Comparison of ENCODE assay signal across 1 cellular context in genomic region chr1:1348420-1349255, GRCh38.
TF ChIP-seq lines count a peak whose summit lies in the region.

No MANE protein-coding gene starts in this region.

TF ChIP-seq in GM12878, 131 proteins besides CTCF, POLR2A, EP300 and RAD21 (continued from another document):
- TF ChIP-seq E4F1 (IDR thresholded peaks at IDR 0.05; ENCODE audit: borderline replicate concordance, partially characterized antibody): no peak
- no peak for TF ChIP-seq ASH2L (IDR thresholded peaks at IDR 0.05; ENCODE audit: borderline replicate concordance, low read depth)
- TF ChIP-seq PKNOX1 (IDR thresholded peaks at IDR 0.05): no peak
- no peak for TF ChIP-seq FOXM1 (IDR thresholded peaks at IDR 0.05; ENCODE audit: low read depth, low read length)
- TF ChIP-seq KDM1A (IDR thresholded peaks at IDR 0.05; ENCODE audit: borderline replicate concordance): no peak
- TF ChIP-seq MLLT1 (IDR thresholded peaks at IDR 0.05): no peak
- TF ChIP-seq LARP7 (IDR thresholded peaks at IDR 0.05): peak; percentile 59
- no peak for TF ChIP-seq SPI1 (IDR thresholded peaks at IDR 0.05; ENCODE audit: borderline replicate concordance, insufficient read depth, low read depth, low read length)
- TF ChIP-seq ATF3 (IDR thresholded peaks at IDR 0.05; ENCODE audit: borderline replicate concordance, extremely low read depth, low read depth, low read length): no peak
- TF ChIP-seq ATF2 (IDR thresholded peaks at IDR 0.05; ENCODE audit: low read length): no peak
- peak; percentile 47; the same call in 1 of the 2 replicates for TF ChIP-seq NKRF (conservative IDR thresholded peaks at IDR 0.05)
- TF ChIP-seq CREB1 (IDR thresholded peaks at IDR 0.05; ENCODE audit: low read depth): no peak
- TF ChIP-seq RAD51 (IDR thresholded peaks at IDR 0.05): no peak
- no peak for TF ChIP-seq SUZ12 (IDR thresholded peaks at IDR 0.05; ENCODE audit: unreplicated experiment)
- no peak for TF ChIP-seq CUX1 (IDR thresholded peaks at IDR 0.05; ENCODE audit: insufficient replicate concordance, low read depth, low read length)
- no peak for TF ChIP-seq SIX5 (IDR thresholded peaks at IDR 0.05; ENCODE audit: low read depth, low read length, severe bottlenecking)
- no peak for TF ChIP-seq JUND (IDR thresholded peaks at IDR 0.05; ENCODE audit: low read depth, low read length)
- no peak for TF ChIP-seq IRF5 (IDR thresholded peaks at IDR 0.05; ENCODE audit: borderline replicate concordance)
- TF ChIP-seq MYB (IDR thresholded peaks at IDR 0.05; ENCODE audit: borderline replicate concordance, low read depth, low read length): no peak
- TF ChIP-seq SMAD1 (IDR thresholded peaks at IDR 0.05; ENCODE audit: low read depth, partially characterized antibody): no peak
- no peak for TF ChIP-seq EZH2 (IDR thresholded peaks at IDR 0.05; ENCODE audit: borderline replicate concordance, control insufficient read depth, low read depth, low read length)
- no peak for TF ChIP-seq BMI1 (IDR thresholded peaks at IDR 0.05; ENCODE audit: borderline replicate concordance)
- TF ChIP-seq E2F4 (IDR thresholded peaks at IDR 0.05; ENCODE audit: low read depth, low read length): no peak
- TF ChIP-seq MTA3 (IDR thresholded peaks at IDR 0.05; ENCODE audit: borderline replicate concordance, low read length): no peak
- no peak for TF ChIP-seq RCOR1 (conservative IDR thresholded peaks at IDR 0.05; ENCODE audit: low read depth, low read length)
- no peak for TF ChIP-seq EED (IDR thresholded peaks at IDR 0.05; ENCODE audit: low read depth)
- TF ChIP-seq NR2C2 (IDR thresholded peaks at IDR 0.05; ENCODE audit: borderline replicate concordance, control insufficient read depth, insufficient read length, low read depth): no peak
- no peak for TF ChIP-seq ZNF687 (IDR thresholded peaks at IDR 0.05)
- TF ChIP-seq ZNF207 (IDR thresholded peaks at IDR 0.05; ENCODE audit: borderline replicate concordance): no peak
- TF ChIP-seq RB1 (IDR thresholded peaks at IDR 0.05; ENCODE audit: borderline replicate concordance): peak; percentile 30; the same call in 1 of the 2 replicates
- no peak for TF ChIP-seq RBBP5 (conservative IDR thresholded peaks at IDR 0.05)
- TF ChIP-seq HCFC1 (IDR thresholded peaks at IDR 0.05; ENCODE audit: low read length): no peak
- 0 out of 2 replicates have a peak, but pooled peaks have one; percentile 11 for TF ChIP-seq SMARCA5 (IDR thresholded peaks at IDR 0.05)
